8 cellular contexts compared by ENCODE assay signal in the genomic region with DNA sequence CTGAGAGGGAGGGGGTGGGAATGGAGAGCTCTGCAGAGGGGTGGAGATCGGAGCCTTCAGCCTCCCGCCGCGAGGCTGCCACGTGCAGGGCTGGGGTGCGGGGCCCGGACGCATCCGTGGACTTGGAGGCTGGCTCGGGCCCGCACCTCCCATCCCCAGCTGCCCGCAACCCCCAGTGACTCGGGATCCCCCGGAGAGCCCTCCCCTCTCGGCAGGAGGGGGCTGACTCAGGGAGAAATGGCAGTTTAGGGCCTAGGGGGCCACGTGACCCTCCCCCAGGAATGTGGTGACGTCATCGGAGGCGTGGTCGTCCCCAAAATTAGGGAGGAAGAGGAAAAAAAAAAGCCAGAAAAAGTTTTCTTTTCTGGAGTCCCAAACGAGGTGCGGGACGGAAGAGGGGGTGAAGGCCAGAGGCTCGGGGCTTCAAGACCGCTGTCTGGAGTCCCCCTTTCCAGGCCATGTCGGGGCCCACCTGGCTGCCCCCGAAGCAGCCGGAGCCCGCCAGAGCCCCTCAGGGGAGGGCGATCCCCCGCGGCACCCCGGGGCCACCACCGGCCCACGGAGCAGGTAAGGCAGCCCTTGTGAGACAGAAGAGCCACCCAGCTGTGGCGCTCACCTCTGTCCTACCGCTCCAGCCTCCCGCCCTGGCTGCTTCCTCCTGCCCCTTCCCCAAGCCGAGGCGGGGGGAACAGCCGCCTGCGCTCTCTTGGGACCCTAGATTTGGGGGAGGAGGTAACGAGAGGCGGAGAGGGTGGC. TPM values are rescaled to one million over a fixed set of nuclear protein-coding genes. Genes with fewer than 3 reads are reported as not detected.
A peak's percentile ranks its signal among the peaks of the same experiment; 100 is the strongest.
DNase-seq lines count a peak whose midpoint lies in the region; ATAC-seq, FAIRE-seq and TF ChIP-seq lines count a peak whose summit lies in the region.

A gene with protein sequence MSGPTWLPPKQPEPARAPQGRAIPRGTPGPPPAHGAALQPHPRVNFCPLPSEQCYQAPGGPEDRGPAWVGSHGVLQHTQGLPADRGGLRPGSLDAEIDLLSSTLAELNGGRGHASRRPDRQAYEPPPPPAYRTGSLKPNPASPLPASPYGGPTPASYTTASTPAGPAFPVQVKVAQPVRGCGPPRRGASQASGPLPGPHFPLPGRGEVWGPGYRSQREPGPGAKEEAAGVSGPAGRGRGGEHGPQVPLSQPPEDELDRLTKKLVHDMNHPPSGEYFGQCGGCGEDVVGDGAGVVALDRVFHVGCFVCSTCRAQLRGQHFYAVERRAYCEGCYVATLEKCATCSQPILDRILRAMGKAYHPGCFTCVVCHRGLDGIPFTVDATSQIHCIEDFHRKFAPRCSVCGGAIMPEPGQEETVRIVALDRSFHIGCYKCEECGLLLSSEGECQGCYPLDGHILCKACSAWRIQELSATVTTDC (plus strand): TSS at position 348 of the 756 bp plus-strand sequence. CDS start 111 bp downstream, at position 459.

- peaks cover 6% of the 10 kb centered on the region; the same call in 1 of the 2 replicates for H3K23me2 ChIP-seq in H1 (ENCODE audit: low read depth, low read length)

- peak within 1 kb of the TSS; percentile 97; the same call in 1 of the 2 replicates for H2BK12ac ChIP-seq in H1 (ENCODE audit: low read depth, low read length)

- peak within 1 kb of the TSS; percentile 96 for H4K91ac ChIP-seq in H1 (replicated peaks; ENCODE audit: insufficient read length, low read length)

- H2AFZ ChIP-seq in Karpas-422 (ENCODE audit: low read length) (peak within 1 kb of the TSS; percentile 82; the same call in 1 of the 2 replicates), H1 (ENCODE audit: low read length) (no peak within 1 kb of the TSS)

- no peaks in the 10 kb centered on the region for H3K27me3 Mint-ChIP-seq in activated CD4-positive, alpha-beta memory T cell treated with anti-CD3 and anti-CD28 coated beads for 36 hours

- peak within 1 kb of the TSS; percentile 84 for H3K4me3 Mint-ChIP-seq in activated CD4-positive, alpha-beta memory T cell treated with anti-CD3 and anti-CD28 coated beads for 36 hours

- H3K4me1 ChIP-seq in Karpas-422 (ENCODE audit: low read length) (peaks cover 20% of the 10 kb centered on the region), H1 (replicated peaks in 1 of 4; ENCODE audit: control insufficient read depth in 3 of 4, insufficient read depth in 4 of 4, low read length in 3 of 4) (peaks cover 2 to 16% (median 11%) of the 10 kb centered on the region in 4 experiments)

- TF ChIP-seq RAD21 in H1 (IDR thresholded peaks at IDR 0.05 in 1 of 2, conservative IDR thresholded peaks at IDR 0.05 in 1 of 2; ENCODE audit: low read depth in 2 of 2, low read length in 2 of 2) = no peak

- H3K79me1 ChIP-seq in H1 (ENCODE audit: low read depth, low read length) = peaks cover 7% of the 10 kb centered on the region; the same call in 1 of the 2 replicates

- H3K18ac ChIP-seq in H1 (ENCODE audit: extremely low read depth, low read length) = peak within 1 kb of the TSS; percentile 99

- peak within 1 kb of the TSS; percentile 95 for H4K8ac ChIP-seq in H1 (ENCODE audit: extremely low read depth, insufficient read depth, low read length)

- H2BK20ac ChIP-seq in H1 (ENCODE audit: low read length) = no peak within 1 kb of the TSS

- POLR2A ChIA-PET in activated CD4-positive, alpha-beta memory T cell treated with anti-CD3 and anti-CD28 coated beads for 36 hours (lab: Charles Lee) = interaction anchor here (1.6 to 1.7 kb wide), 2 partner anchors 8 to 255 kb away, joined by 3 to 6 read pairs; partner anchors contain the start of genes MOSPD3 and SRRT
- POLR2A ChIA-PET in H1 (lab: Charles Lee; ENCODE audit: partially characterized antibody) = interaction anchor here (0.8 to 15.1 kb wide), 13 partner anchors 8 to 162 kb away, joined by 3 to 313 read pairs (median 4); partner anchors contain the start of genes POP7, SLC12A9, SRRT and UFSP1

- WGBS in H1 (ENCODE audit: extremely low coverage in 1 of 2, insufficient coverage in 1 of 2, insufficient read length in 1 of 2, insufficient replicate concordance in 2 of 2, low coverage in 1 of 2, low lambda C conversion rate in 2 of 2, missing lambda C conversion rate in 1 of 2), 2 experiments = 2% methylated on average over 31 of the region's 44 CpGs; no CpG with 5 or more reads in 1 of the 2 experiments

- H3K4me3 ChIP-seq in Karpas-422 (ENCODE audit: low read length) (peak within 1 kb of the TSS; percentile 90), H1 (ENCODE audit: extremely low read depth in 1 of 4, insufficient read depth in 2 of 4, low read depth in 3 of 4, low read length in 4 of 4) (peak within 1 kb of the TSS; percentile 68 to 93 (median 83))

- peak within 1 kb of the TSS; percentile 94 for H3K9ac ChIP-seq in Karpas-422 (ENCODE audit: low read length)
- peak within 1 kb of the TSS; percentile 64 to 91 (median 83) for H3K9ac ChIP-seq in H1 (replicated peaks in 1 of 4; ENCODE audit: extremely low read depth in 1 of 4, low read depth in 3 of 4, low read length in 3 of 4)

- H4K20me1 ChIP-seq in Karpas-422 (ENCODE audit: insufficient read depth, low read depth, low read length) (no peaks in the 10 kb centered on the region), H1 (replicated peaks in 1 of 2; ENCODE audit: control insufficient read depth in 1 of 2, insufficient read depth in 2 of 2, low read length in 2 of 2) (no peaks in the 10 kb centered on the region)

- H4K5ac ChIP-seq in H1 (ENCODE audit: insufficient read length, low read depth, low read length) = peak within 1 kb of the TSS; percentile 94

- DNase-seq in Karpas-422 (peak; percentile 85), H1 (ENCODE audit: low read depth in 1 of 2, low spot score in 2 of 2) (peak; percentile 64 to 97), medulla oblongata (ENCODE audit: extremely low spot score) (peak; percentile 95)
- peak; percentile 81 for DNase-seq in activated CD4-positive, alpha-beta memory T cell treated with anti-CD3 and anti-CD28 coated beads for 36 hours
- peak; percentile 48 to 64 (median 54) for DNase-seq in stimulated activated CD4-positive, alpha-beta T cell treated with anti-CD3 and anti-CD28 coated beads, TNF-alpha, amount 100 ng/mL, for 48 hours (ENCODE audit: low read depth in 3 of 3)

- no peak within 1 kb of the TSS for H3K14ac ChIP-seq in H1 (ENCODE audit: insufficient read length)

- TF ChIP-seq EP300 in H1 (IDR thresholded peaks at IDR 0.05; ENCODE audit: borderline replicate concordance in 1 of 2, low read depth in 2 of 2, low read length in 2 of 2) = peak in 1 of 2 experiments; percentile 73; a peak in 1 of 3 replicates

- CTCF ChIA-PET in activated CD4-positive, alpha-beta memory T cell treated with anti-CD3 and anti-CD28 coated beads for 36 hours (lab: Charles Lee) = interaction anchor here (1.1 kb wide), 1 partner anchor 161 kb away, joined by 3 read pairs; the partner anchor contains the start of gene POP7
- CTCF ChIA-PET in H1 (lab: Charles Lee; ENCODE audit: partially characterized antibody) = interaction anchor here (0.9 kb wide), 1 partner anchor 15 kb away, joined by 3 read pairs; no protein-coding TSS in a partner anchor

- FAIRE-seq in H1 (lab: Jason Lieb, UNC) = no peak

- peak within 1 kb of the TSS; percentile 96 for H3K4me2 ChIP-seq in Karpas-422 (ENCODE audit: low read depth, low read length, poor library complexity, severe bottlenecking)
- H3K4me2 ChIP-seq in H1 (ENCODE audit: insufficient read depth in 1 of 2, low read depth in 2 of 2, low read length in 2 of 2) = peak within 1 kb of the TSS; percentile 73 to 91

- H2BK15ac ChIP-seq in H1 (ENCODE audit: low read length) = peak within 1 kb of the TSS; percentile 92; the same call in 1 of the 2 replicates

- peaks cover 9% of the 10 kb centered on the region for H3K4me1 Mint-ChIP-seq in activated CD4-positive, alpha-beta memory T cell treated with anti-CD3 and anti-CD28 coated beads for 36 hours (ENCODE audit: low read depth)

- peaks cover 15% of the 10 kb centered on the region for H3K36me3 Mint-ChIP-seq in activated CD4-positive, alpha-beta memory T cell treated with anti-CD3 and anti-CD28 coated beads for 36 hours

- no peaks in the 10 kb centered on the region for H3K27me3 ChIP-seq in Karpas-422 (ENCODE audit: low read length)
- no peaks in the 10 kb centered on the region for H3K27me3 ChIP-seq in H1 (replicated peaks in 1 of 4; ENCODE audit: control insufficient read depth in 3 of 4, extremely low read depth in 1 of 4, insufficient read depth in 3 of 4, low read length in 3 of 4)

- H3K27ac ChIP-seq in Karpas-422 (ENCODE audit: low read length) = peak within 1 kb of the TSS; percentile 78
- peak within 1 kb of the TSS; percentile 94 for H3K27ac ChIP-seq in H1 (ENCODE audit: low read depth, low read length)

- H3K36me3 ChIP-seq in Karpas-422 (ENCODE audit: insufficient read depth, low read length) = no peaks in the 10 kb centered on the region
- H3K36me3 ChIP-seq in H1 (ENCODE audit: control insufficient read depth in 2 of 4, insufficient read depth in 4 of 4, low read length in 3 of 4) = peaks cover 15 to 27% (median 21%) of the 10 kb centered on the region in 4 experiments

- ATAC-seq in GM18511 (IDR thresholded peaks at IDR 0.05; ENCODE audit: unreplicated experiment) (peak; percentile 68), GM21447 (IDR thresholded peaks at IDR 0.05; ENCODE audit: unreplicated experiment) (no peak), GM18873 (IDR thresholded peaks at IDR 0.05; ENCODE audit: low FRiP score, unreplicated experiment) (no peak)

- no peak within 1 kb of the TSS for H3K23ac ChIP-seq in H1 (ENCODE audit: insufficient read length)

- peak within 1 kb of the TSS; percentile 98 for H2AK5ac ChIP-seq in H1 (ENCODE audit: low read depth, low read length)

- peak within 1 kb of the TSS; percentile 89 for H3K27ac Mint-ChIP-seq in activated CD4-positive, alpha-beta memory T cell treated with anti-CD3 and anti-CD28 coated beads for 36 hours

- peak within 1 kb of the TSS; percentile 94 for H2BK5ac ChIP-seq in H1 (ENCODE audit: low read depth, low read length)

- TF ChIP-seq POLR2A in H1 (IDR thresholded peaks at IDR 0.05; ENCODE audit: control extremely low read depth in 1 of 2, low read depth in 2 of 2, low read length in 2 of 2) = peak in 1 of 2 experiments; percentile 73; a peak in 2 of 3 replicates

- intact Hi-C loops in activated CD4-positive, alpha-beta memory T cell treated with anti-CD3 and anti-CD28 coated beads for 36 hours (cut with micrococcal nuclease) = no loop called here

- no peaks in the 10 kb centered on the region for H3K9me3 Mint-ChIP-seq in activated CD4-positive, alpha-beta memory T cell treated with anti-CD3 and anti-CD28 coated beads for 36 hours

- TF ChIP-seq CTCF in H1 (IDR thresholded peaks at IDR 0.05; ENCODE audit: control extremely low read depth in 1 of 3, insufficient read depth in 1 of 3, low read depth in 1 of 3, low read length in 3 of 3) = no peak

- peak within 1 kb of the TSS; percentile 78 for H2BK120ac ChIP-seq in H1 (replicated peaks; ENCODE audit: low read depth, low read length)

- H3K4ac ChIP-seq in H1 (replicated peaks; ENCODE audit: insufficient read length, low read depth, low read length) = peak within 1 kb of the TSS; percentile 90

- no peaks in the 10 kb centered on the region for H3K9me2 ChIP-seq in Karpas-422 (replicated peaks; ENCODE audit: insufficient read depth, low read length)

- H3K9me3 ChIP-seq in Karpas-422 (ENCODE audit: low read length) (no peaks in the 10 kb centered on the region), H1 (ENCODE audit: insufficient read depth in 2 of 2, low read depth in 1 of 2, low read length in 1 of 2) (no peaks in the 10 kb centered on the region)

- H3K79me2 ChIP-seq in Karpas-422 (ENCODE audit: low read length) (peaks cover 26% of the 10 kb centered on the region), H1 (ENCODE audit: control insufficient read depth in 1 of 2, insufficient read depth in 2 of 2, low read length in 2 of 2) (peaks cover 0 to 18% of the 10 kb centered on the region in 2 experiments; a peak in 3 of 4 replicates)

- peak within 1 kb of the TSS; percentile 92 for H3K56ac ChIP-seq in H1 (replicated peaks; ENCODE audit: insufficient read length, low read depth, low read length)

RNA-seq across cellular contexts. Expression of the gene that starts here (rescaled TPM):
- 19.5 and 30.5 TPM in 2 replicates for total RNA-seq in Karpas-422 (2014; rRNA removed; shearing (Covaris generic); ENCODE audit: low replicate concordance)
- total RNA-seq in activated CD4-positive, alpha-beta memory T cell treated with anti-CD3 and anti-CD28 coated beads for 36 hours = 10 to 100 TPM; 25.8 to 25.9 TPM
- total RNA-seq in H1 (2021; fragmentation: NEBNext Ultra II Directional; extraction: Animal tissue kit (Norgen Biotek cat#: 25700)) = 103 and 109 TPM in 2 replicates
- polyA plus RNA-seq in H1 (2011; rRNA removed) = 88.4 and 112 TPM in 2 replicates
- 112 TPM for polyA plus RNA-seq in H1 (2011; cell fraction: cytosol; rRNA removed)
- 145 TPM for polyA plus RNA-seq in H1 (2011; cell fraction: nucleus; rRNA removed)
- polyA plus RNA-seq in H1 (2012, experiment 1 of 2) = 85.3 to 128 TPM (median 117 TPM) in 4 replicates
- 101 TPM for polyA plus RNA-seq in H1 (2012, experiment 2 of 2)
- polyA plus RNA-seq in H1 (2013, experiment 1 of 2) = 56.2 TPM
- 51.7 TPM for polyA plus RNA-seq in H1 (2013, experiment 2 of 2)
- 34.4 and 35.9 TPM in 2 replicates for polyA minus RNA-seq in H1 (2011; rRNA and poly(A)+ RNA removed)
- 43.7 TPM for polyA minus RNA-seq in H1 (2011; cell fraction: cytosol; rRNA and poly(A)+ RNA removed)
- 36.9 TPM for polyA minus RNA-seq in H1 (2011; cell fraction: nucleus; rRNA and poly(A)+ RNA removed)
